ENCODE assay signal across 10 cellular contexts in the genomic region with DNA sequence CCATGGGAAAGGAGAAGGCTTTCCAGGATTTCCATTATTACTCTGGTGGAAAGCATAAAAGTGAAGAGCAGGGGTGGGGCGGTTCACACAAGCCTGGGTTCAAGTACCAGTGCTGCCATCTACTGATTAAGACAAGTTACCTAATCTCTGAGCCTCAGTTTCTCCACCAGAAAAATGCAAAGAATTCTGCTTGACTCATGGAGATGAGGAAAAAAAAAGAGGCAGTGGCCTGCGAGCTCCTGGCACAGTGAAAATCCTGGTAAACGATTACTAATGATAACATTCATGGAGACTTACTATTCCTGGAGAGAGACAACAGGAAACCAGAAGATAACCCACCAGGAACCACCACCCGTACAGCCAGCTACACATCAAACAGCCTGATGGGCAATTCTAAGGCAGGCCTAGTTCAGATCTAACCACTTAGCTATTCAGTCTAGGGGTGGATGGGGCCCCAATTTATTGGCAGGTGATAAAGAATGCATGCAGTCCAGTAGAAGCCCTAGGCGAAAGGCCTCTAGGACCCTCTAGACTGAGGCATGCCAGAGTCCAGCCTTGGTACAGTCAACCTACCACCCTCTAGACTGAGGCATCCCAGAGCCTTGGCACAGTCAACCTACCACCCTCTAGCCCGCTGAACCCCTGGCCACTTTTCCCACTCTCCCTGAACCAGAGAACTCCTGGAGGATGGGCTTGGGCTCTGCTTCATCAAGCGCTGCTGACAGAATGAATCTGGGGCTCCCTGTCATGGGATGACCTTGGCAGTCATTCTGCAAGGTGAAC. TPM values are rescaled to one million over a fixed set of nuclear protein-coding genes. Genes with fewer than 3 reads are reported as not detected.
DNase-seq lines count a peak whose midpoint lies in the region; ATAC-seq and TF ChIP-seq lines count a peak whose summit lies in the region.
"Had no signal": no experiment of that assay in that cellular context is flagged by ENCODE, and none has a peak within 500 bp of the region (broad histone marks: within the 10 kb centered on the region; RNA-seq: fewer than 3 reads in every experiment).

No MANE protein-coding gene starts in this region.

- peak; percentile 12 for DNase-seq in cardiac septum (ENCODE audit: low spot score)
- DNase-seq in Right ventricle myocardium inferior (ENCODE audit: missing footprints) = no peak
- DNase-seq in mesothelial cell of epicardium (ENCODE audit: low spot score in 2 of 2, unreplicated experiment in 2 of 2) = no peak
- no peak for DNase-seq in uterus
- DNase-seq in activated naive CD4-positive, alpha-beta T cell treated with anti-CD3 and anti-CD28 coated beads for 36 hours = no peak
- DNase-seq in NCI-H1930 (lab: John Stamatoyannopoulos, UW) = no peak
- DNase-seq in left lobe of liver (ENCODE audit: low spot score) = no peak
- DNase-seq: midbrain had no signal

- H3K27me3 ChIP-seq in ectodermal cell (ENCODE audit: control insufficient read depth, insufficient read depth, low read length, poor library complexity, severe bottlenecking) (peaks cover 12% of the 10 kb centered on the region), uterus (no peaks in the 10 kb centered on the region)

- TF ChIP-seq POLR2A in uterus (IDR thresholded peaks at IDR 0.05) = no peak

- peak overlapping the region; percentile 99 for H3K4me3 ChIP-seq in ectodermal cell (ENCODE audit: insufficient read depth, low read depth, low read length)
- H3K4me3 ChIP-seq in uterus = peak overlapping the region; percentile 52 to 89

- H3K27ac ChIP-seq in ectodermal cell (ENCODE audit: insufficient read depth, low read depth, low read length, poor library complexity, severe bottlenecking) (no peak overlapping the region), uterus (peak overlapping the region; percentile 97 to 99)

- H3K36me3 ChIP-seq in ectodermal cell (ENCODE audit: control insufficient read depth, insufficient read depth, low read length) = peaks cover 43% of the 10 kb centered on the region
- H3K36me3 ChIP-seq in uterus = no peaks in the 10 kb centered on the region

- peaks cover 64% of the 10 kb centered on the region for H3K4me1 Mint-ChIP-seq in mesothelial cell of epicardium
- H3K4me1 Mint-ChIP-seq in activated naive CD4-positive, alpha-beta T cell treated with anti-CD3 and anti-CD28 coated beads for 36 hours (ENCODE audit: low read depth) = peaks cover 7% of the 10 kb centered on the region

- no peaks in the 10 kb centered on the region for H3K9me3 Mint-ChIP-seq in mesothelial cell of epicardium
- H3K9me3 Mint-ChIP-seq in activated naive CD4-positive, alpha-beta T cell treated with anti-CD3 and anti-CD28 coated beads for 36 hours = no peaks in the 10 kb centered on the region
- H3K9me3 Mint-ChIP-seq: stimulated activated naive CD8-positive, alpha-beta T cell treated with anti-CD3 and anti-CD28 coated beads, Interleukin-15, Interleukin-2, amounts not matched to agents 100 ng/mL and 50 ng/mL, for 24 hours had no signal

- H3K27me3 Mint-ChIP-seq in mesothelial cell of epicardium (ENCODE audit: low read depth) = no peaks in the 10 kb centered on the region
- H3K27me3 Mint-ChIP-seq in activated naive CD4-positive, alpha-beta T cell treated with anti-CD3 and anti-CD28 coated beads for 36 hours (ENCODE audit: low read depth) = peaks cover 28% of the 10 kb centered on the region

- H3K4me1 ChIP-seq in ectodermal cell (ENCODE audit: control insufficient read depth, insufficient read depth, low read length) (peaks cover 51% of the 10 kb centered on the region), uterus (peaks cover 5 to 50% of the 10 kb centered on the region in 2 donors)

- intact Hi-C loops in cardiac septum (cut with DNase I) = loop anchor here (5.0 kb wide), 2 partner anchors 91 to 119 kb away; a partner anchor contains a TSS
- intact Hi-C loops in Right ventricle myocardium inferior (cut with DNase I) = no loop called here
- intact Hi-C loops in uterus (cut with DNase I; ENCODE audit: low total_unique reads) = loop anchor here (5.0 kb wide), 1 partner anchor 91 kb away; no protein-coding TSS in a partner anchor
- intact Hi-C loops in activated naive CD4-positive, alpha-beta T cell treated with anti-CD3 and anti-CD28 coated beads for 36 hours (cut with micrococcal nuclease) = loop anchor here (10.0 kb wide), 1 partner anchor 437 kb away; no protein-coding TSS in a partner anchor

- no peak for ATAC-seq in Right ventricle myocardium inferior
- no peak for ATAC-seq in left lobe of liver

- H3K9me3 ChIP-seq in ectodermal cell (ENCODE audit: control insufficient read depth, low read length) = no peaks in the 10 kb centered on the region
- H3K9me3 ChIP-seq in uterus = no peaks in the 10 kb centered on the region

- 83 to 90% methylated on average over 7 of the region's 7 CpGs for WGBS in ectodermal cell, 2 experiments

- peaks cover 25% of the 10 kb centered on the region for H3K36me3 Mint-ChIP-seq in mesothelial cell of epicardium
- no peaks in the 10 kb centered on the region for H3K36me3 Mint-ChIP-seq in activated naive CD4-positive, alpha-beta T cell treated with anti-CD3 and anti-CD28 coated beads for 36 hours (ENCODE audit: low read depth)

- peak overlapping the region; percentile 94 for H3K4me3 Mint-ChIP-seq in mesothelial cell of epicardium
- no peak overlapping the region for H3K4me3 Mint-ChIP-seq in activated naive CD4-positive, alpha-beta T cell treated with anti-CD3 and anti-CD28 coated beads for 36 hours
- H3K4me3 Mint-ChIP-seq: stimulated activated naive CD8-positive, alpha-beta T cell treated with anti-CD3 and anti-CD28 coated beads, Interleukin-15, Interleukin-2, amounts not matched to agents 100 ng/mL and 50 ng/mL, for 24 hours had no signal

- no peak for TF ChIP-seq CTCF in mesothelial cell of epicardium (IDR thresholded peaks at IDR 0.05; ENCODE audit: unreplicated experiment)
- no peak for TF ChIP-seq CTCF in uterus (IDR thresholded peaks at IDR 0.05)

- peak overlapping the region; percentile 99 for H3K27ac Mint-ChIP-seq in mesothelial cell of epicardium
- no peak overlapping the region for H3K27ac Mint-ChIP-seq in activated naive CD4-positive, alpha-beta T cell treated with anti-CD3 and anti-CD28 coated beads for 36 hours
- H3K27ac Mint-ChIP-seq: stimulated activated naive CD8-positive, alpha-beta T cell treated with anti-CD3 and anti-CD28 coated beads, Interleukin-15, Interleukin-2, amounts not matched to agents 100 ng/mL and 50 ng/mL, for 24 hours had no signal

- CTCF ChIA-PET in activated naive CD4-positive, alpha-beta T cell treated with anti-CD3 and anti-CD28 coated beads for 36 hours (lab: Charles Lee) = no interaction called here

RNA-seq across cellular contexts. Expression of a gene that starts 2.5 kb away (rescaled TPM):
- total RNA-seq in cardiac septum (64.6 TPM), Right ventricle myocardium inferior (61.9 TPM), mesothelial cell of epicardium (281 to 297 TPM (median 296 TPM) in 3 replicates), uterus (10 to 100 TPM; 49.4 to 87.5 (median 61.4) TPM), left lobe of liver (26.8 TPM)
- 107 TPM for polyA plus RNA-seq in ectodermal cell (2013, experiment 1 of 4)
- polyA plus RNA-seq in ectodermal cell (2013, experiment 2 of 4) = 119 TPM
- 78.3 TPM for polyA plus RNA-seq in ectodermal cell (2013, experiment 3 of 4)
- 85.9 TPM for polyA plus RNA-seq in ectodermal cell (2013, experiment 4 of 4)
- total RNA-seq in activated naive CD4-positive, alpha-beta T cell treated with anti-CD3 and anti-CD28 coated beads for 36 hours = under 1 TPM in 1 of 2 experiments, not detected in 1; 0.31 TPM

Comparison
In these comparisons a context has a peak if more than half of its experiments do, and no peak if none do; other contexts are left out.
1. RNA of a gene that starts 2.5 kb away (total RNA-seq): 281 to 297 TPM in mesothelial cell of epicardium, 49.4 to 87.5 TPM in uterus, 64.6 TPM in cardiac septum (single experiment), 61.9 TPM in Right ventricle myocardium inferior (single experiment) and 26.8 TPM in left lobe of liver (single experiment); 0.31 TPM in activated naive CD4-positive, alpha-beta T cell treated with anti-CD3 and anti-CD28 coated beads for 36 hours; every median in the first group is over 10 times any median in the second.